13 cellular contexts compared by ENCODE assay signal in the genomic region with DNA sequence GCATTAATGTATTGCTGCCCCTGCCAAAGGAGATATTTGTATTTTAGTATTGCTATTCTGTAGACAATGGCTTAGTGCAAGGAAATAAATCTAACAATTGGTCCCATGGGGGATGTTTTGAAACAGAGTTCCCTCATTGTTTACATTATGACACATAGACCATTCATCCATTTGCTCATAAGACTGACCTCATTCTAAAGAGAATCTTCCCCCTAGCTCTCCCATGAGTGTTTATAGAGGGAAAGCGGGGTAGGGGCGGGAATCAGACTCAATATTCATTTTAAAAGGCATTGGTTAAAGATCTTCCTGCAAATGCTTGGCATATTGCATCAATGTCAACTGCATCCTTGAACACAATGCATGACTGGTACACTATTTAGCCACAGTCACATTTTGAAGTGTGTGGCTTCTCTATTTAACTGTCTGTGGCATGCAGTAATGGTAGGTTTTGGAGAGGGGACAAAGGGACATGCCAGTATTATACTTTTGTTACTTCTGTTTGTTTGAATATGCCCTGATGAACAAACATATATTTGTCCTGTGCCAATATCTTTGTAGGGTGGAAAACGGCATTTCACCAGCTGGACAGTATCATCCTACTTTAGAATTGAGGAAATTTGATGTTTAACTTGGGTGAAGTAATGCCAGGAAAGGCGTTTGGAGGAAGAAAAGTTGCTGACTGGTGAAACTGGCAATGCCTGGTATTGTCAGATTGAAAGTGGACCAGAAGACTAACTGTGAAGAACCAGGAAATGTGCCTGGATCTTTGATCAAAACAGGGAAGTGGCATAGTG.
DNase-seq lines count a peak whose midpoint lies in the region; ATAC-seq, FAIRE-seq and TF ChIP-seq lines count a peak whose summit lies in the region.
"Had no signal": no experiment of that assay in that cellular context is flagged by ENCODE, and none has a peak within 500 bp of the region (broad histone marks: within the 10 kb centered on the region; RNA-seq: fewer than 3 reads in every experiment).

No MANE protein-coding gene starts in this region.

- BruUV-seq in MCF 10A (replicated peaks; lab: Mats Ljungman, UMichigan), result no TSS peak

- H3K4me1 Mint-ChIP-seq in MCF 10A (ENCODE audit: insufficient read depth, unreplicated experiment), result peaks cover 25% of the 10 kb centered on the region

- H3K27me3 Mint-ChIP-seq in MCF 10A (ENCODE audit: insufficient read depth, unreplicated experiment), result no peaks in the 10 kb centered on the region

- DNase-seq in MCF 10A (ENCODE audit: unreplicated experiment), result peak; percentile 95
- no peak for DNase-seq in breast epithelium (ENCODE audit: low spot score in 2 of 2)
- DNase-seq in RWPE1 (ENCODE audit: low spot score), result peak; percentile 95
- DNase-seq in fibroblast of the aortic adventitia (ENCODE audit: low read depth), result peak; percentile 95
- no peak for DNase-seq in NOMO-1 (lab: John Stamatoyannopoulos, UW; ENCODE audit: unreplicated experiment in 2 of 2)
- no peak for DNase-seq in kidney
- DNase-seq: activated effector memory CD4-positive, alpha-beta T cell treated with anti-CD3 and anti-CD28 coated beads, Interleukin-2, amount 50 U/mL, for 16 hours; stimulated activated CD4-positive, alpha-beta T cell treated with anti-CD3 and anti-CD28 coated beads, Interleukin-1b, Interleukin-23, amount 100 ng/mL, for 48 hours had no signal

- no peaks in the 10 kb centered on the region for H3K36me3 ChIP-seq in breast epithelium
- no peaks in the 10 kb centered on the region for H3K36me3 ChIP-seq in kidney (ENCODE audit: control insufficient read depth in 1 of 2, insufficient read depth in 2 of 2, low read length in 2 of 2)
- H3K36me3 ChIP-seq: BLaER1, tibial nerve had no signal

- H3K36me3 Mint-ChIP-seq in MCF 10A (ENCODE audit: insufficient read depth, unreplicated experiment), result no peaks in the 10 kb centered on the region

- no peak overlapping the region for H3K27ac Mint-ChIP-seq in MCF 10A (ENCODE audit: low read depth, unreplicated experiment)
- H3K27ac Mint-ChIP-seq: T-helper 1 cell treated with Interleukin-12 subunit alpha and Interleukin-12 subunit beta and Interleukin-4 antibody, amounts not matched to agents 30 μg/mL and 1 μg/mL, for 36 hours had no signal

- FAIRE-seq in kidney (lab: Jason Lieb, UNC), result no peak

- H3K9ac ChIP-seq in kidney (ENCODE audit: low read length in 2 of 2), result no peak overlapping the region
- H3K9ac ChIP-seq: BLaER1 had no signal

- CTCF ChIA-PET in MCF 10A (lab: Yijun Ruan, JAX), result no interaction called here
- CTCF ChIA-PET in RWPE1 (lab: Yijun Ruan, JAX), result no interaction called here

- H3K4me3 ChIP-seq in breast epithelium, result no peak overlapping the region
- no peak overlapping the region for H3K4me3 ChIP-seq in fibroblast of the aortic adventitia (ENCODE audit: low read depth, low read length)
- H3K4me3 ChIP-seq in kidney (ENCODE audit: low read length in 2 of 2), result no peak overlapping the region
- H3K4me3 ChIP-seq: BLaER1, tibial nerve had no signal

- no peak overlapping the region for H3K4me3 Mint-ChIP-seq in MCF 10A (ENCODE audit: unreplicated experiment)
- H3K4me3 Mint-ChIP-seq: T-helper 1 cell treated with Interleukin-12 subunit alpha and Interleukin-12 subunit beta and Interleukin-4 antibody, amounts not matched to agents 30 μg/mL and 1 μg/mL, for 36 hours had no signal

- H3K27me3 ChIP-seq in breast epithelium, result no peaks in the 10 kb centered on the region
- H3K27me3 ChIP-seq: BLaER1, tibial nerve had no signal

- ATAC-seq in GM21737 (IDR thresholded peaks at IDR 0.05; ENCODE audit: unreplicated experiment) (no peak), HG02588 (IDR thresholded peaks at IDR 0.05; ENCODE audit: unreplicated experiment) (no peak)

- POLR2A ChIA-PET in MCF 10A (lab: Yijun Ruan, JAX) (interaction anchor here (0.9 to 1.1 kb wide), 2 partner anchors 119 to 243 kb away, joined by 3 read pairs; no protein-coding TSS in a partner anchor), RWPE1 (lab: Yijun Ruan, JAX; ENCODE audit: low non-redundant PET) (no interaction called here)

- intact Hi-C loops in MCF 10A (cut with micrococcal nuclease), result loop anchor here (5.0 to 10.0 kb wide), 2 partner anchors 132 to 174 kb away; a partner anchor contains a TSS
- intact Hi-C loops in breast epithelium (cut with DNase I; ENCODE audit: low total_unique reads), result no loop called here
- intact Hi-C loops in kidney (cut with DNase I), result no loop called here

- TF ChIP-seq CTCF in MCF 10A (IDR thresholded peaks at IDR 0.05; ENCODE audit: unreplicated experiment) (no peak), breast epithelium (IDR thresholded peaks at IDR 0.05) (no peak), RWPE1 (conservative IDR thresholded peaks at IDR 0.05; ENCODE audit: low read depth) (no peak), fibroblast of the aortic adventitia (IDR thresholded peaks at IDR 0.05; ENCODE audit: insufficient read depth, low read length) (no peak), kidney (IDR thresholded peaks at IDR 0.05; ENCODE audit: borderline replicate concordance, extremely low read depth, insufficient read depth) (no peak)

- H3K9me3 ChIP-seq in breast epithelium (no peaks in the 10 kb centered on the region), kidney (ENCODE audit: control insufficient read depth in 1 of 2, low read length in 2 of 2) (no peaks in the 10 kb centered on the region)
- H3K9me3 ChIP-seq: BLaER1, tibial nerve had no signal

- TF ChIP-seq POLR2A in breast epithelium (IDR thresholded peaks at IDR 0.05), result no peak

- H3K27ac ChIP-seq in breast epithelium (no peak overlapping the region), RWPE1 (no peak overlapping the region), kidney (ENCODE audit: low read depth in 2 of 2, low read length in 2 of 2) (no peak overlapping the region)
- H3K27ac ChIP-seq: BLaER1, tibial nerve had no signal

- no peaks in the 10 kb centered on the region for H3K9me3 Mint-ChIP-seq in MCF 10A (ENCODE audit: unreplicated experiment)
- H3K9me3 Mint-ChIP-seq: T-helper 1 cell treated with Interleukin-12 subunit alpha and Interleukin-12 subunit beta and Interleukin-4 antibody, amounts not matched to agents 30 μg/mL and 1 μg/mL, for 36 hours had no signal

- no peaks in the 10 kb centered on the region for H3K4me1 ChIP-seq in breast epithelium
- no peaks in the 10 kb centered on the region for H3K4me1 ChIP-seq in kidney (ENCODE audit: control insufficient read depth in 1 of 2, insufficient read depth in 1 of 2, low read depth in 1 of 2, low read length in 2 of 2)

Comparison
In these comparisons a context has a peak if more than half of its experiments do, and no peak if none do; other contexts are left out.
1. DNase-seq: peak in MCF 10A (single experiment), RWPE1 (single experiment) and fibroblast of the aortic adventitia (single experiment); none in breast epithelium (0 of 2), NOMO-1 (0 of 2) and kidney (single experiment).